In genomic region chr12:6420364-6420763, GRCh38 we compare ENCODE assay signal across 24 cellular contexts. TPM values are rescaled to one million over a fixed set of nuclear protein-coding genes. Genes with fewer than 3 reads are reported as not detected.
DNase-seq lines count a peak whose midpoint lies in the region; ATAC-seq and TF ChIP-seq lines count a peak whose summit lies in the region.
"Had no signal": no experiment of that assay in that cellular context is flagged by ENCODE, and none has a peak within 500 bp of the region (broad histone marks: within the 10 kb centered on the region; RNA-seq: fewer than 3 reads in every experiment).

No MANE protein-coding gene starts in this region.

- peaks cover 5% of the 10 kb centered on the region for H3K4me1 Mint-ChIP-seq in MCF 10A (ENCODE audit: insufficient read depth, unreplicated experiment)

- CTCF ChIA-PET in MCF 10A (lab: Yijun Ruan, JAX) (interaction anchor here (0.9 to 1.2 kb wide), 2 partner anchors 45 to 138 kb away, joined by 3 read pairs; no protein-coding TSS in a partner anchor), mammary epithelial cell (lab: Charles Lee; ENCODE audit: low non-redundant PET) (no interaction called here)

- H4K20me1 ChIP-seq in mammary epithelial cell (ENCODE audit: insufficient read depth, low read length): no peaks in the 10 kb centered on the region

- intact Hi-C loops in MCF 10A (cut with micrococcal nuclease): no loop called here
- intact Hi-C loops in mammary epithelial cell (cut with micrococcal nuclease): loop anchor here (5.0 kb wide), 1 partner anchor 197 kb away; no protein-coding TSS in a partner anchor
- intact Hi-C loops in stomach (cut with DNase I; ENCODE audit: low total_unique reads): loop anchor here (10.0 kb wide), 1 partner anchor 114 kb away; the partner anchor contains the start of gene GAPDH

- 91% methylated on average over 4 of the region's 4 CpGs for WGBS in mammary epithelial cell (ENCODE audit: low coverage, missing lambda C conversion rate)
- 18 to 60% (median 34%) methylated on average over 4 of the region's 4 CpGs for WGBS in stomach, 5 donors

- H3K4me3 ChIP-seq in mammary epithelial cell (replicated peaks in 1 of 3; ENCODE audit: insufficient read depth in 1 of 3, low read depth in 2 of 3, low read length in 3 of 3) (no peak overlapping the region), stomach (no peak overlapping the region)

- H3K9me3 ChIP-seq in mammary epithelial cell (replicated peaks; ENCODE audit: insufficient read depth, low read length) (no peaks in the 10 kb centered on the region), stomach (no peaks in the 10 kb centered on the region)

- H3K4me3 Mint-ChIP-seq in MCF 10A (ENCODE audit: unreplicated experiment): no peak overlapping the region
- H3K4me3 Mint-ChIP-seq: CD4-positive, CD25-positive, alpha-beta regulatory T cell; H9 had no signal

- BruUV-seq in MCF 10A (replicated peaks; lab: Mats Ljungman, UMichigan): TSS peak; percentile 12
- no TSS peak for BruUV-seq in mammary epithelial cell (replicated peaks; lab: Mats Ljungman, UMichigan)

- H3K27me3 Mint-ChIP-seq in MCF 10A (ENCODE audit: insufficient read depth, unreplicated experiment): no peaks in the 10 kb centered on the region
- H3K27me3 Mint-ChIP-seq: CD4-positive, CD25-positive, alpha-beta regulatory T cell had no signal

- H3K27ac ChIP-seq in mammary epithelial cell (ENCODE audit: insufficient read depth, low read depth, low read length) (no peak overlapping the region), stomach (peak overlapping the region in 3 of 5 donors; percentile 23 to 65 (median 46))
- H3K27ac ChIP-seq: 22Rv1, KMS-11 had no signal

- H3K4me2 ChIP-seq in mammary epithelial cell (ENCODE audit: insufficient read depth, low read depth, low read length): no peak overlapping the region
- H3K4me2 ChIP-seq: KMS-11 had no signal

- no peak for TF ChIP-seq POLR2A in stomach (IDR thresholded peaks at IDR 0.05)

- dilution Hi-C loops in mammary epithelial cell (cut with HindIII; ENCODE audit: low sequenced_read_pairs): no loop called here

- H3K27ac Mint-ChIP-seq in MCF 10A (ENCODE audit: low read depth, unreplicated experiment): no peak overlapping the region
- H3K27ac Mint-ChIP-seq: H9 had no signal

- in situ Hi-C loops in mammary epithelial cell (cut with MboI; ENCODE audit: low sequenced_read_pairs in 2 of 2): loop anchor here (10.0 kb wide), 1 partner anchor 124 kb away; no protein-coding TSS in a partner anchor

- no peak for ATAC-seq in HG02798 (IDR thresholded peaks at IDR 0.05; ENCODE audit: poor library complexity, unreplicated experiment)

- peaks cover 28% of the 10 kb centered on the region for H3K36me3 Mint-ChIP-seq in MCF 10A (ENCODE audit: insufficient read depth, unreplicated experiment)
- H3K36me3 Mint-ChIP-seq: CD4-positive, CD25-positive, alpha-beta regulatory T cell had no signal

- H3K27me3 ChIP-seq in mammary epithelial cell (ENCODE audit: insufficient read depth, low read length) (no peaks in the 10 kb centered on the region), stomach (no peaks in the 10 kb centered on the region)

- DNase-seq in MCF 10A (ENCODE audit: unreplicated experiment) (no peak), mammary epithelial cell (no peak), fibroblast of peridontal ligament (ENCODE audit: extremely low read depth) (peak; percentile 17), stomach (no peak), SW 1271 (lab: John Stamatoyannopoulos, UW) (no peak)
- DNase-seq: CD4-positive, CD25-positive, alpha-beta regulatory T cell; COR-L47; DMS 273 treated with DMSO at 0.1 percent for 48 hours; DND-41; H9; NCI-H1417; NCI-H187; NCI-H2107; NCI-H510A; NCI-H748 treated with DMSO at 0.1 percent for 48 hours; NK-92 treated with Interleukin-12 subunit alpha and Interleukin-12 subunit beta, amount 100 ng/mL, for 24 hours; SHP77 had no signal

- H3K9ac ChIP-seq in mammary epithelial cell (ENCODE audit: insufficient read depth, low read length): no peak overlapping the region
- H3K9ac ChIP-seq: KMS-11 had no signal

- no peak for TF ChIP-seq CTCF in MCF 10A (IDR thresholded peaks at IDR 0.05; ENCODE audit: unreplicated experiment)
- no peak for TF ChIP-seq CTCF in mammary epithelial cell (conservative IDR thresholded peaks at IDR 0.05 in 1 of 2, IDR thresholded peaks at IDR 0.05 in 1 of 2; ENCODE audit: extremely low read depth in 1 of 2, insufficient read depth in 1 of 2, low read depth in 1 of 2, low read length in 2 of 2)
- TF ChIP-seq CTCF in stomach (IDR thresholded peaks at IDR 0.05): no peak

- no peak overlapping the region for H2AFZ ChIP-seq in mammary epithelial cell (ENCODE audit: low read depth, low read length)

- POLR2A ChIA-PET in MCF 10A (lab: Yijun Ruan, JAX): interaction anchor here (1.1 kb wide), 1 partner anchor 119 kb away, joined by 3 read pairs; no protein-coding TSS in a partner anchor

- H3K4me1 ChIP-seq in mammary epithelial cell (ENCODE audit: insufficient read depth, low read length) (no peaks in the 10 kb centered on the region), stomach (peaks cover 8 to 29% (median 15%) of the 10 kb centered on the region in 4 donors)

- no peaks in the 10 kb centered on the region for H3K79me2 ChIP-seq in mammary epithelial cell (ENCODE audit: insufficient read depth, low read length)

- peaks cover 3% of the 10 kb centered on the region for H3K36me3 ChIP-seq in mammary epithelial cell (ENCODE audit: insufficient read depth, low read length)
- no peaks in the 10 kb centered on the region for H3K36me3 ChIP-seq in stomach

- no peaks in the 10 kb centered on the region for H3K9me3 Mint-ChIP-seq in MCF 10A (ENCODE audit: unreplicated experiment)
- H3K9me3 Mint-ChIP-seq: CD4-positive, CD25-positive, alpha-beta regulatory T cell; H9 had no signal

- no peak for TF ChIP-seq EP300 in stomach (IDR thresholded peaks at IDR 0.05)

RNA-seq across cellular contexts. Expression of gene CD27, which starts 24.4 kb away (rescaled TPM):
- total RNA-seq in MCF 10A (2022) (not detected in 2 replicates), mammary epithelial cell (not detected), stomach (1 to 10 TPM in 1 of 5 donors, under 1 TPM in 1, not detected in 3; 0.92 to 8.7 TPM)
- polyA plus RNA-seq in mammary epithelial cell (not detected), stomach (1 to 10 TPM; 1.7 to 5.8 (median 3.2) TPM)
- not detected for polyA minus RNA-seq in mammary epithelial cell
- total RNA-seq: G401, RPMI7951 had no signal
- polyA plus RNA-seq: AG04450 had no signal

RNA-seq across cellular contexts. Expression of gene TAPBPL, which starts 31.5 kb away (rescaled TPM):
- total RNA-seq in MCF 10A (2022): 8.1 and 9.3 TPM in 2 replicates
- 1 to 10 TPM; 4.0 to 5.0 TPM for total RNA-seq in mammary epithelial cell
- 7.3 TPM for polyA plus RNA-seq in mammary epithelial cell
- 52.6 TPM for polyA minus RNA-seq in mammary epithelial cell
- 100 to 1,000 TPM in 1 of 5 donors, 10 to 100 TPM in 4; 15.2 to 115 (median 40.0) TPM for total RNA-seq in stomach
- 10 to 100 TPM; 13.0 to 15.3 (median 15.1) TPM for polyA plus RNA-seq in stomach
- total RNA-seq: G401 had no signal

RNA-seq across cellular contexts. Expression of gene LTBR, which starts 36.4 kb away (rescaled TPM):
- total RNA-seq in MCF 10A (2022) (158 and 169 TPM in 2 replicates), mammary epithelial cell (100 to 1,000 TPM; 134 to 149 TPM), stomach (100 to 1,000 TPM in 3 of 5 donors, 10 to 100 TPM in 2; 27.5 to 471 (median 126) TPM)
- polyA plus RNA-seq in mammary epithelial cell (119 TPM), stomach (10 to 100 TPM; 47.3 to 76.3 (median 48.3) TPM)
- polyA minus RNA-seq in mammary epithelial cell: 89.5 TPM
- total RNA-seq: CD4-positive, CD25-positive, alpha-beta regulatory T cell; OCI-LY7 had no signal

RNA-seq across cellular contexts. Expression of gene SCNN1A, which starts 45.0 kb away (rescaled TPM):
- 136 and 139 TPM in 2 replicates for total RNA-seq in MCF 10A (2022)
- total RNA-seq in mammary epithelial cell: 100 to 1,000 TPM; 171 to 202 TPM
- 174 TPM for polyA plus RNA-seq in mammary epithelial cell
- 383 TPM for polyA minus RNA-seq in mammary epithelial cell
- 100 to 1,000 TPM in 4 of 5 donors, 10 to 100 TPM in 1; 63.3 to 486 (median 277) TPM for total RNA-seq in stomach
- 10 to 100 TPM; 16.6 to 98.0 (median 47.5) TPM for polyA plus RNA-seq in stomach
- total RNA-seq: RPMI7951 had no signal

RNA-seq across cellular contexts. Expression of gene VAMP1, which starts 50.1 kb away (rescaled TPM):
- total RNA-seq in MCF 10A (2022) (2.5 and 2.9 TPM in 2 replicates), mammary epithelial cell (1 to 10 TPM; 2.1 to 5.0 TPM), stomach (10 to 100 TPM in 2 of 5 donors, 1 to 10 TPM in 3; 1.2 to 16.5 (median 4.8) TPM)
- polyA plus RNA-seq in mammary epithelial cell (5.8 TPM), stomach (1 to 10 TPM in 2 of 3 donors, not detected in 1; 2.6 to 8.9 TPM)
- polyA minus RNA-seq in mammary epithelial cell: 2.4 TPM
